ENCODE assay signal across 1 cellular context in genomic region chr17:28273341-28273740, GRCh38. TPM values are rescaled to one million over a fixed set of nuclear protein-coding genes. Genes with fewer than 3 reads are reported as not detected.
"Had no signal": no experiment of that assay in that cellular context is flagged by ENCODE, and none has a peak within 500 bp of the region (broad histone marks: within the 10 kb centered on the region; RNA-seq: fewer than 3 reads in every experiment).

No MANE protein-coding gene starts in this region.

RNA-seq across cellular contexts. Expression of gene TMEM97, which starts 45.7 kb away (rescaled TPM):
- total RNA-seq: ascending aorta had no signal
